Comparison of ENCODE assay signal across 17 cellular contexts in the genomic region with DNA sequence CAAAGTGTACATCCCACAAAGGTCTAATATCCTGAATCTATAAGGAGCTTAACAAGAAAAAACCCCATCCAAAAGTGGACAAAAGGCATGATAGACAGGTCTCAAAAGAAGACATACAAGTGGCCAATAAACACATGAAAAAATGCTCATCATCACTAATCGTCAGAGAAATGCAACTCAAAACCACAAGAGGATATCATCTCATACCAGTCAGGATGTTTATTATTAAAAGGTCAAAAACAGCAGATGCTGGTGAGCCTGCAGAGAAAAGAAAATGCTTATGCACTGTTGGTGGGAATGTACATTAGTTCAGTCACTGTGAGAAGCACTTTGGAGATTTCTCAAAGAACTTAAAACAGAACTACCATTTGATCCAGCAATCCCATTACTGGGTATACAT. TPM values are rescaled to one million over a fixed set of nuclear protein-coding genes. Genes with fewer than 3 reads are reported as not detected.
DNase-seq lines count a peak whose midpoint lies in the region; ATAC-seq, FAIRE-seq and TF ChIP-seq lines count a peak whose summit lies in the region.
"Had no signal": no experiment of that assay in that cellular context is flagged by ENCODE, and none has a peak within 500 bp of the region (broad histone marks: within the 10 kb centered on the region; RNA-seq: fewer than 3 reads in every experiment).

No MANE protein-coding gene starts in this region.

- peaks cover 0 to 33% (median 0%) of the 10 kb centered on the region in 6 donors for H3K36me3 ChIP-seq in spleen
- H3K36me3 ChIP-seq: pancreas, tibial nerve had no signal

- peaks cover 0 to 11% (median 3%) of the 10 kb centered on the region in 8 donors for H3K9me3 ChIP-seq in spleen
- H3K9me3 ChIP-seq: pancreas, tibial nerve had no signal

- no peak for DNase-seq in activated naive CD8-positive, alpha-beta T cell treated with anti-CD3 and anti-CD28 coated beads, Interleukin-2, amount 10 ng/mL, durations not matched to agents 7 days and 5 days
- no peak for DNase-seq in activated naive CD8-positive, alpha-beta T cell treated with anti-CD3 and anti-CD28 coated beads, Interleukin-2, amount 50 U/mL, for 24 hours
- DNase-seq in T-helper 2 cell treated with Interferon-gamma antibody and Interleukin-4, amounts not matched to agents 5 μg/mL and 100 μg/mL, for 36 hours (ENCODE audit: low spot score), result no peak
- peak; percentile 96 for DNase-seq in choroid plexus epithelial cell (ENCODE audit: low read depth)
- DNase-seq in spleen, result no peak
- no peak for DNase-seq in DMS53 treated with DMSO at 0.1 percent for 48 hours (lab: John Stamatoyannopoulos, UW; ENCODE audit: unreplicated experiment)
- no peak for DNase-seq in stimulated activated CD4-positive, alpha-beta T cell treated with anti-CD3 and anti-CD28 coated beads, Interleukin-2, amount 100 ng/mL, for 24 hours
- no peak for DNase-seq in urothelium cell line (ENCODE audit: low spot score)
- DNase-seq: activated naive CD8-positive, alpha-beta T cell treated with anti-CD3 and anti-CD28 coated beads for 36 hours; NCI-H1694 treated with DMSO at 0.1 percent for 48 hours; NCI-H526 treated with DMSO at 0.1 percent for 48 hours; pancreas; SHP77 had no signal

- peaks cover 7% of the 10 kb centered on the region for H3K9me3 Mint-ChIP-seq in activated naive CD8-positive, alpha-beta T cell treated with anti-CD3 and anti-CD28 coated beads, Interleukin-2, amount 10 ng/mL, durations not matched to agents 7 days and 5 days
- H3K9me3 Mint-ChIP-seq in activated naive CD8-positive, alpha-beta T cell treated with anti-CD3 and anti-CD28 coated beads, Interleukin-2, amount 50 U/mL, for 24 hours, result no peaks in the 10 kb centered on the region
- peaks cover 11% of the 10 kb centered on the region for H3K9me3 Mint-ChIP-seq in T-helper 2 cell treated with Interferon-gamma antibody and Interleukin-4, amounts not matched to agents 5 μg/mL and 100 μg/mL, for 36 hours

- H3K4me3 Mint-ChIP-seq in activated naive CD8-positive, alpha-beta T cell treated with anti-CD3 and anti-CD28 coated beads, Interleukin-2, amount 10 ng/mL, durations not matched to agents 7 days and 5 days, result no peak overlapping the region
- H3K4me3 Mint-ChIP-seq in activated naive CD8-positive, alpha-beta T cell treated with anti-CD3 and anti-CD28 coated beads, Interleukin-2, amount 50 U/mL, for 24 hours, result no peak overlapping the region
- H3K4me3 Mint-ChIP-seq in T-helper 2 cell treated with Interferon-gamma antibody and Interleukin-4, amounts not matched to agents 5 μg/mL and 100 μg/mL, for 36 hours, result peak overlapping the region; percentile 2
- H3K4me3 Mint-ChIP-seq: activated naive CD8-positive, alpha-beta T cell treated with anti-CD3 and anti-CD28 coated beads for 36 hours; memory B cell had no signal

- H3K4me3 ChIP-seq in choroid plexus epithelial cell (ENCODE audit: low read depth, low read length) (no peak overlapping the region), spleen (no peak overlapping the region)
- H3K4me3 ChIP-seq: pancreas, tibial nerve had no signal

- FAIRE-seq in urothelium cell line (lab: Jason Lieb, UNC), result no peak
- FAIRE-seq: pancreas had no signal

- peaks cover 7% of the 10 kb centered on the region for H3K4me1 Mint-ChIP-seq in activated naive CD8-positive, alpha-beta T cell treated with anti-CD3 and anti-CD28 coated beads, Interleukin-2, amount 10 ng/mL, durations not matched to agents 7 days and 5 days
- H3K4me1 Mint-ChIP-seq in activated naive CD8-positive, alpha-beta T cell treated with anti-CD3 and anti-CD28 coated beads, Interleukin-2, amount 50 U/mL, for 24 hours, result peaks cover 7% of the 10 kb centered on the region
- H3K4me1 Mint-ChIP-seq in T-helper 2 cell treated with Interferon-gamma antibody and Interleukin-4, amounts not matched to agents 5 μg/mL and 100 μg/mL, for 36 hours (ENCODE audit: low read depth), result peaks cover 9% of the 10 kb centered on the region

- TF ChIP-seq CTCF in choroid plexus epithelial cell (conservative IDR thresholded peaks at IDR 0.05; ENCODE audit: low read depth, low read length), result no peak
- no peak for TF ChIP-seq CTCF in spleen (IDR thresholded peaks at IDR 0.05 in 8 of 11, conservative IDR thresholded peaks at IDR 0.05 in 3 of 11)

- H3K27ac ChIP-seq in spleen, result peak overlapping the region in 7 of 8 donors; percentile 16 to 63 (median 39)
- H3K27ac ChIP-seq: foreskin keratinocyte, pancreas, tibial nerve had no signal

- no peak for TF ChIP-seq POLR2A in spleen (IDR thresholded peaks at IDR 0.05)

- no peaks in the 10 kb centered on the region for H3K27me3 ChIP-seq in spleen (replicated peaks in 1 of 7)
- H3K27me3 ChIP-seq: foreskin keratinocyte, pancreas, tibial nerve had no signal

- 0 to 3% (median 3%) methylated on average over 1 of the region's 1 CpG for WGBS in spleen, 5 donors

- H3K27ac Mint-ChIP-seq in activated naive CD8-positive, alpha-beta T cell treated with anti-CD3 and anti-CD28 coated beads, Interleukin-2, amount 10 ng/mL, durations not matched to agents 7 days and 5 days, result peak overlapping the region; percentile 14
- no peak overlapping the region for H3K27ac Mint-ChIP-seq in activated naive CD8-positive, alpha-beta T cell treated with anti-CD3 and anti-CD28 coated beads, Interleukin-2, amount 50 U/mL, for 24 hours
- H3K27ac Mint-ChIP-seq in T-helper 2 cell treated with Interferon-gamma antibody and Interleukin-4, amounts not matched to agents 5 μg/mL and 100 μg/mL, for 36 hours, result peak overlapping the region; percentile 7
- H3K27ac Mint-ChIP-seq: activated naive CD8-positive, alpha-beta T cell treated with anti-CD3 and anti-CD28 coated beads for 36 hours; memory B cell had no signal

- ATAC-seq in activated naive CD8-positive, alpha-beta T cell treated with anti-CD3 and anti-CD28 coated beads, Interleukin-2, amount 10 ng/mL, durations not matched to agents 7 days and 5 days (ENCODE audit: low read depth), result no peak
- no peak for ATAC-seq in activated naive CD8-positive, alpha-beta T cell treated with anti-CD3 and anti-CD28 coated beads, Interleukin-2, amount 50 U/mL, for 24 hours
- ATAC-seq: foreskin keratinocyte, pancreas had no signal

- POLR2A ChIA-PET in activated naive CD8-positive, alpha-beta T cell treated with anti-CD3 and anti-CD28 coated beads, Interleukin-2, amount 10 ng/mL, durations not matched to agents 7 days and 5 days (lab: Charles Lee), result no interaction called here

- H3K27me3 Mint-ChIP-seq in activated naive CD8-positive, alpha-beta T cell treated with anti-CD3 and anti-CD28 coated beads, Interleukin-2, amount 10 ng/mL, durations not matched to agents 7 days and 5 days, result peaks cover 4% of the 10 kb centered on the region
- no peaks in the 10 kb centered on the region for H3K27me3 Mint-ChIP-seq in activated naive CD8-positive, alpha-beta T cell treated with anti-CD3 and anti-CD28 coated beads, Interleukin-2, amount 50 U/mL, for 24 hours
- H3K27me3 Mint-ChIP-seq in T-helper 2 cell treated with Interferon-gamma antibody and Interleukin-4, amounts not matched to agents 5 μg/mL and 100 μg/mL, for 36 hours (ENCODE audit: low read depth), result peaks cover 19% of the 10 kb centered on the region
- H3K27me3 Mint-ChIP-seq: activated naive CD8-positive, alpha-beta T cell treated with anti-CD3 and anti-CD28 coated beads for 36 hours had no signal

- intact Hi-C loops in spleen (cut with DNase I; ENCODE audit: low total_unique reads), result no loop called here

- peaks cover 0 to 16% (median 3%) of the 10 kb centered on the region in 6 donors for H3K4me1 ChIP-seq in spleen
- H3K4me1 ChIP-seq: foreskin keratinocyte, pancreas, tibial nerve had no signal

- H3K36me3 Mint-ChIP-seq in activated naive CD8-positive, alpha-beta T cell treated with anti-CD3 and anti-CD28 coated beads, Interleukin-2, amount 10 ng/mL, durations not matched to agents 7 days and 5 days, result no peaks in the 10 kb centered on the region
- H3K36me3 Mint-ChIP-seq in activated naive CD8-positive, alpha-beta T cell treated with anti-CD3 and anti-CD28 coated beads, Interleukin-2, amount 50 U/mL, for 24 hours (ENCODE audit: low read depth), result no peaks in the 10 kb centered on the region
- peaks cover 2% of the 10 kb centered on the region for H3K36me3 Mint-ChIP-seq in T-helper 2 cell treated with Interferon-gamma antibody and Interleukin-4, amounts not matched to agents 5 μg/mL and 100 μg/mL, for 36 hours (ENCODE audit: low read depth)
- H3K36me3 Mint-ChIP-seq: activated naive CD8-positive, alpha-beta T cell treated with anti-CD3 and anti-CD28 coated beads for 36 hours had no signal

RNA-seq across cellular contexts. Expression of a gene that starts 12.7 kb away (rescaled TPM):
- not detected for total RNA-seq in activated naive CD8-positive, alpha-beta T cell treated with anti-CD3 and anti-CD28 coated beads, Interleukin-2, amount 10 ng/mL, durations not matched to agents 7 days and 5 days
- 1 to 10 TPM in 4 of 7 donors, under 1 TPM in 2, not detected in 1; 0.88 to 3.5 (median 2.0) TPM for total RNA-seq in spleen
- polyA plus RNA-seq in spleen, result under 1 TPM; 0.24 to 0.30 (median 0.26) TPM
- total RNA-seq: activated naive CD8-positive, alpha-beta T cell treated with anti-CD3 and anti-CD28 coated beads for 36 hours; foreskin keratinocyte had no signal
- polyA plus RNA-seq: AG04450, foreskin keratinocyte had no signal

RNA-seq across cellular contexts. Expression of a gene that starts 18.1 kb away (rescaled TPM):
- 100 to 1,000 TPM; 156 to 158 TPM for total RNA-seq in activated naive CD8-positive, alpha-beta T cell treated with anti-CD3 and anti-CD28 coated beads, Interleukin-2, amount 10 ng/mL, durations not matched to agents 7 days and 5 days
- 100 to 1,000 TPM in 1 of 7 donors, 10 to 100 TPM in 6; 55.6 to 101 (median 65.3) TPM for total RNA-seq in spleen
- 100 to 1,000 TPM in 1 of 3 donors, 10 to 100 TPM in 2; 78.6 to 105 (median 98.6) TPM for polyA plus RNA-seq in spleen

RNA-seq across cellular contexts. Expression of a gene that starts 27.6 kb away (rescaled TPM):
- total RNA-seq in activated naive CD8-positive, alpha-beta T cell treated with anti-CD3 and anti-CD28 coated beads, Interleukin-2, amount 10 ng/mL, durations not matched to agents 7 days and 5 days, result under 1 TPM; 0.43 to 0.44 TPM
- total RNA-seq in spleen, result under 1 TPM in 4 of 7 donors, not detected in 3; 0.22 to 0.54 (median 0.30) TPM
- polyA plus RNA-seq in spleen, result under 1 TPM in 2 of 3 donors, not detected in 1; 0.10 to 0.11 TPM
- total RNA-seq: foreskin keratinocyte had no signal
- polyA plus RNA-seq: AG04450, foreskin keratinocyte had no signal

RNA-seq across cellular contexts. Expression of a gene that starts 44.6 kb away (rescaled TPM):
- total RNA-seq in activated naive CD8-positive, alpha-beta T cell treated with anti-CD3 and anti-CD28 coated beads, Interleukin-2, amount 10 ng/mL, durations not matched to agents 7 days and 5 days, result under 1 TPM in 1 of 2 experiments, not detected in 1; 0.58 TPM
- 1 to 10 TPM in 1 of 7 donors, not detected in 6; 1.3 TPM for total RNA-seq in spleen
- under 1 TPM in 2 of 3 donors, not detected in 1; 0.16 to 0.18 TPM for polyA plus RNA-seq in spleen
- total RNA-seq: foreskin keratinocyte, pancreas had no signal
- polyA plus RNA-seq: AG04450 had no signal
